21 cellular contexts compared by ENCODE assay signal in genomic region chr2:105301646-105302045, GRCh38. TPM values are rescaled to one million over a fixed set of nuclear protein-coding genes. Genes with fewer than 3 reads are reported as not detected.
DNase-seq lines count a peak whose midpoint lies in the region; ATAC-seq and TF ChIP-seq lines count a peak whose summit lies in the region.
"Had no signal": no experiment of that assay in that cellular context is flagged by ENCODE, and none has a peak within 500 bp of the region (broad histone marks: within the 10 kb centered on the region; RNA-seq: fewer than 3 reads in every experiment).

No MANE protein-coding gene starts in this region.

- intact Hi-C loops in activated CD4-positive, alpha-beta memory T cell treated with anti-CD3 and anti-CD28 coated beads for 36 hours (cut with micrococcal nuclease): no loop called here

- no peaks in the 10 kb centered on the region for H3K27me3 Mint-ChIP-seq in activated CD8-positive, alpha-beta memory T cell treated with anti-CD3 and anti-CD28 coated beads, Interleukin-2, amount 10 ng/mL, durations not matched to agents 7 days and 5 days
- H3K27me3 Mint-ChIP-seq in activated CD4-positive, alpha-beta memory T cell treated with anti-CD3 and anti-CD28 coated beads for 36 hours: no peaks in the 10 kb centered on the region
- H3K27me3 Mint-ChIP-seq in effector memory CD8-positive, alpha-beta T cell: no peaks in the 10 kb centered on the region
- H3K27me3 Mint-ChIP-seq: CD4-positive, alpha-beta memory T cell had no signal

- TF ChIP-seq POLR2A in tibial nerve (IDR thresholded peaks at IDR 0.05): no peak

- H3K4me1 Mint-ChIP-seq in activated CD8-positive, alpha-beta memory T cell treated with anti-CD3 and anti-CD28 coated beads, Interleukin-2, amount 10 ng/mL, durations not matched to agents 7 days and 5 days: peaks cover 25% of the 10 kb centered on the region
- peaks cover 20% of the 10 kb centered on the region for H3K4me1 Mint-ChIP-seq in activated CD4-positive, alpha-beta memory T cell treated with anti-CD3 and anti-CD28 coated beads for 36 hours (ENCODE audit: low read depth)
- H3K4me1 Mint-ChIP-seq in effector memory CD8-positive, alpha-beta T cell (ENCODE audit: low read depth in 2 of 2): peaks cover 24 to 39% of the 10 kb centered on the region in 2 donors

- no peak overlapping the region for H3K27ac ChIP-seq in tibial nerve
- H3K27ac ChIP-seq: Peyer's patch had no signal

- 95 to 97% methylated on average over 3 of the region's 3 CpGs for WGBS in tibial nerve, 2 donors

- H3K9me3 Mint-ChIP-seq in activated CD8-positive, alpha-beta memory T cell treated with anti-CD3 and anti-CD28 coated beads, Interleukin-2, amount 10 ng/mL, durations not matched to agents 7 days and 5 days (ENCODE audit: low read depth): no peaks in the 10 kb centered on the region
- H3K9me3 Mint-ChIP-seq in activated CD4-positive, alpha-beta memory T cell treated with anti-CD3 and anti-CD28 coated beads for 36 hours: no peaks in the 10 kb centered on the region
- no peaks in the 10 kb centered on the region for H3K9me3 Mint-ChIP-seq in effector memory CD8-positive, alpha-beta T cell
- H3K9me3 Mint-ChIP-seq: CD4-positive, alpha-beta memory T cell; HFFc6 had no signal

- peak; percentile 65 for ATAC-seq in activated CD8-positive, alpha-beta memory T cell treated with anti-CD3 and anti-CD28 coated beads, Interleukin-2, amount 10 ng/mL, durations not matched to agents 7 days and 5 days
- ATAC-seq in GM18511 (IDR thresholded peaks at IDR 0.05; ENCODE audit: unreplicated experiment): peak; percentile 59
- ATAC-seq in effector memory CD8-positive, alpha-beta T cell (replicated peaks): no peak
- ATAC-seq: Right ventricle myocardium inferior had no signal

- H3K4me3 Mint-ChIP-seq in activated CD8-positive, alpha-beta memory T cell treated with anti-CD3 and anti-CD28 coated beads, Interleukin-2, amount 10 ng/mL, durations not matched to agents 7 days and 5 days: no peak overlapping the region
- H3K4me3 Mint-ChIP-seq in activated CD4-positive, alpha-beta memory T cell treated with anti-CD3 and anti-CD28 coated beads for 36 hours: no peak overlapping the region
- H3K4me3 Mint-ChIP-seq in effector memory CD8-positive, alpha-beta T cell: no peak overlapping the region
- H3K4me3 Mint-ChIP-seq: HFFc6 had no signal

- H3K36me3 ChIP-seq in tibial nerve: peaks cover 0 to 44% (median 15%) of the 10 kb centered on the region in 3 donors
- H3K36me3 ChIP-seq: BE2C had no signal

- peaks cover 19% of the 10 kb centered on the region for H3K36me3 Mint-ChIP-seq in activated CD8-positive, alpha-beta memory T cell treated with anti-CD3 and anti-CD28 coated beads, Interleukin-2, amount 10 ng/mL, durations not matched to agents 7 days and 5 days
- peaks cover 27% of the 10 kb centered on the region for H3K36me3 Mint-ChIP-seq in activated CD4-positive, alpha-beta memory T cell treated with anti-CD3 and anti-CD28 coated beads for 36 hours
- H3K36me3 Mint-ChIP-seq in effector memory CD8-positive, alpha-beta T cell (ENCODE audit: insufficient read depth): peaks cover 28% of the 10 kb centered on the region

- POLR2A ChIA-PET in activated CD4-positive, alpha-beta memory T cell treated with anti-CD3 and anti-CD28 coated beads for 36 hours (lab: Charles Lee): interaction anchor here (0.6 kb wide), 2 partner anchors 27 to 130 kb away, joined by 3 to 5 read pairs; no protein-coding TSS in a partner anchor

- H3K9me3 ChIP-seq in tibial nerve: no peaks in the 10 kb centered on the region
- H3K9me3 ChIP-seq: BE2C, Peyer's patch had no signal

- no peaks in the 10 kb centered on the region for H3K27me3 ChIP-seq in tibial nerve
- H3K27me3 ChIP-seq: BE2C, Peyer's patch had no signal

- no peak for TF ChIP-seq CTCF in tibial nerve (IDR thresholded peaks at IDR 0.05)

- H3K27ac Mint-ChIP-seq in activated CD8-positive, alpha-beta memory T cell treated with anti-CD3 and anti-CD28 coated beads, Interleukin-2, amount 10 ng/mL, durations not matched to agents 7 days and 5 days: no peak overlapping the region
- H3K27ac Mint-ChIP-seq in activated CD4-positive, alpha-beta memory T cell treated with anti-CD3 and anti-CD28 coated beads for 36 hours: no peak overlapping the region
- peak overlapping the region; percentile 42 to 81 for H3K27ac Mint-ChIP-seq in effector memory CD8-positive, alpha-beta T cell
- H3K27ac Mint-ChIP-seq: HFFc6 had no signal

- H3K4me3 ChIP-seq in tibial nerve: no peak overlapping the region
- H3K4me3 ChIP-seq: Peyer's patch had no signal

- DNase-seq in activated CD8-positive, alpha-beta memory T cell treated with anti-CD3 and anti-CD28 coated beads, Interleukin-2, amount 10 ng/mL, durations not matched to agents 7 days and 5 days: peak; percentile 74
- DNase-seq in activated CD8-positive, alpha-beta memory T cell treated with anti-CD3 and anti-CD28 coated beads, Interleukin-2, amount 50 U/mL, for 48 hours: no peak
- peak; percentile 25 for DNase-seq in activated CD4-positive, alpha-beta memory T cell treated with anti-CD3 and anti-CD28 coated beads for 36 hours
- DNase-seq in effector memory CD8-positive, alpha-beta T cell: no peak
- DNase-seq in midbrain (lab: John Stamatoyannopoulos, UW) (no peak), GDM1 (lab: John Stamatoyannopoulos, UW) (no peak), tibial nerve (ENCODE audit: low spot score in 2 of 2) (no peak)
- DNase-seq: BE2C; Calu3; CD4-positive, alpha-beta memory T cell; DMS53; H7; HFFc6; NCI-H1105; NCI-H1694; NCI-H2081 treated with DMSO at 0.1 percent for 48 hours; NCI-H446 treated with DMSO at 0.1 percent for 48 hours; NCI-H69; Peyer's patch had no signal

- CTCF ChIA-PET in activated CD8-positive, alpha-beta memory T cell treated with anti-CD3 and anti-CD28 coated beads, Interleukin-2, amount 10 ng/mL, durations not matched to agents 7 days and 5 days (lab: Charles Lee): interaction anchor here (0.9 to 1.3 kb wide), 2 partner anchors 14 to 29 kb away, joined by 5 to 6 read pairs; no protein-coding TSS in a partner anchor
- CTCF ChIA-PET in activated CD4-positive, alpha-beta memory T cell treated with anti-CD3 and anti-CD28 coated beads for 36 hours (lab: Charles Lee): interaction anchor here (1.3 kb wide), 1 partner anchor 13 kb away, joined by 4 read pairs; no protein-coding TSS in a partner anchor

- peaks cover 0 to 7% (median 0%) of the 10 kb centered on the region in 4 donors for H3K4me1 ChIP-seq in tibial nerve
- H3K4me1 ChIP-seq: BE2C, Peyer's patch had no signal

- TF ChIP-seq EP300 in tibial nerve (IDR thresholded peaks at IDR 0.05): no peak

RNA-seq across cellular contexts. Expression of gene TGFBRAP1, which starts 27.9 kb away (rescaled TPM):
- 10 to 100 TPM; 19.4 to 22.2 TPM for total RNA-seq in activated CD8-positive, alpha-beta memory T cell treated with anti-CD3 and anti-CD28 coated beads, Interleukin-2, amount 10 ng/mL, durations not matched to agents 7 days and 5 days
- 10 to 100 TPM; 16.8 to 16.9 TPM for total RNA-seq in activated CD4-positive, alpha-beta memory T cell treated with anti-CD3 and anti-CD28 coated beads for 36 hours
- 10 to 100 TPM; 20.9 to 30.8 (median 23.2) TPM for total RNA-seq in tibial nerve

RNA-seq across cellular contexts. Expression of gene C2orf49, which starts 35.7 kb away (rescaled TPM):
- 10 to 100 TPM; 20.5 to 23.1 TPM for total RNA-seq in activated CD8-positive, alpha-beta memory T cell treated with anti-CD3 and anti-CD28 coated beads, Interleukin-2, amount 10 ng/mL, durations not matched to agents 7 days and 5 days
- total RNA-seq in activated CD4-positive, alpha-beta memory T cell treated with anti-CD3 and anti-CD28 coated beads for 36 hours: 10 to 100 TPM; 16.9 to 20.2 TPM
- 10 to 100 TPM; 17.1 to 24.0 (median 20.4) TPM for total RNA-seq in tibial nerve

Comparison
In these comparisons a context has a peak if more than half of its experiments do, and no peak if none do; other contexts are left out.
1. DNase-seq: peak in activated CD8-positive, alpha-beta memory T cell treated with anti-CD3 and anti-CD28 coated beads, Interleukin-2, amount 10 ng/mL, durations not matched to agents 7 days and 5 days (single experiment) and activated CD4-positive, alpha-beta memory T cell treated with anti-CD3 and anti-CD28 coated beads for 36 hours (single experiment); none in activated CD8-positive, alpha-beta memory T cell treated with anti-CD3 and anti-CD28 coated beads, Interleukin-2, amount 50 U/mL, for 48 hours (single experiment), effector memory CD8-positive, alpha-beta T cell (0 of 3), midbrain (single experiment), GDM1 (single experiment) and tibial nerve (0 of 2).
2. H3K27ac Mint-ChIP-seq: peak in effector memory CD8-positive, alpha-beta T cell (2 of 2); none in activated CD8-positive, alpha-beta memory T cell treated with anti-CD3 and anti-CD28 coated beads, Interleukin-2, amount 10 ng/mL, durations not matched to agents 7 days and 5 days (single experiment) and activated CD4-positive, alpha-beta memory T cell treated with anti-CD3 and anti-CD28 coated beads for 36 hours (single experiment).